16 cellular contexts compared by ENCODE assay signal in genomic region chr6:42344756-42345155, GRCh38.
"Had no signal": no experiment of that assay in that cellular context is flagged by ENCODE, and none has a peak within 500 bp of the region (broad histone marks: within the 10 kb centered on the region; RNA-seq: fewer than 3 reads in every experiment).

No MANE protein-coding gene starts in this region.

- H3K4me3 ChIP-seq: heart right ventricle, neural progenitor cell, pancreas, stomach, thoracic aorta had no signal

- H3K4me1 ChIP-seq: neural progenitor cell, pancreas had no signal

- ATAC-seq: heart right ventricle, left ventricle myocardium superior, pancreas had no signal

- H3K9ac ChIP-seq: neural progenitor cell had no signal

- FAIRE-seq: frontal cortex, kidney, pancreas had no signal

- H3K9me3 ChIP-seq: heart right ventricle, pancreas, stomach, thoracic aorta had no signal

- H3K27ac Mint-ChIP-seq: activated naive CD4-positive, alpha-beta T cell treated with anti-CD3 and anti-CD28 coated beads for 36 hours; brain; neural progenitor cell had no signal

- H3K27me3 ChIP-seq: heart right ventricle, neural progenitor cell, pancreas, stomach had no signal

- H2AFZ ChIP-seq: neural progenitor cell had no signal

- H3K4me3 Mint-ChIP-seq: activated naive CD4-positive, alpha-beta T cell treated with anti-CD3 and anti-CD28 coated beads for 36 hours; brain; central memory CD8-positive, alpha-beta T cell; neural progenitor cell had no signal

- H3K36me3 ChIP-seq: heart right ventricle, neural progenitor cell, pancreas, stomach, thoracic aorta had no signal

- H3K9me3 Mint-ChIP-seq: activated naive CD4-positive, alpha-beta T cell treated with anti-CD3 and anti-CD28 coated beads for 36 hours; brain; central memory CD8-positive, alpha-beta T cell; neural progenitor cell had no signal

- DNase-seq: activated naive CD4-positive, alpha-beta T cell treated with anti-CD3 and anti-CD28 coated beads for 36 hours; amniotic stem cell; effector memory CD4-positive, alpha-beta T cell; heart right ventricle; kidney; left ventricle myocardium superior; pancreas; stimulated activated CD4-positive, alpha-beta T cell treated with anti-CD3 and anti-CD28 coated beads, Interleukin-4, amount 100 ng/mL, for 1 hour; stomach; SW 1271; T1000 had no signal

- H3K27me3 Mint-ChIP-seq: central memory CD8-positive, alpha-beta T cell had no signal

- H3K27ac ChIP-seq: heart right ventricle, neural progenitor cell, pancreas, stomach, thoracic aorta had no signal

- H3K4me2 ChIP-seq: neural progenitor cell had no signal

- H3K36me3 Mint-ChIP-seq: neural progenitor cell had no signal
